28 cellular contexts compared by ENCODE assay signal in the genomic region with DNA sequence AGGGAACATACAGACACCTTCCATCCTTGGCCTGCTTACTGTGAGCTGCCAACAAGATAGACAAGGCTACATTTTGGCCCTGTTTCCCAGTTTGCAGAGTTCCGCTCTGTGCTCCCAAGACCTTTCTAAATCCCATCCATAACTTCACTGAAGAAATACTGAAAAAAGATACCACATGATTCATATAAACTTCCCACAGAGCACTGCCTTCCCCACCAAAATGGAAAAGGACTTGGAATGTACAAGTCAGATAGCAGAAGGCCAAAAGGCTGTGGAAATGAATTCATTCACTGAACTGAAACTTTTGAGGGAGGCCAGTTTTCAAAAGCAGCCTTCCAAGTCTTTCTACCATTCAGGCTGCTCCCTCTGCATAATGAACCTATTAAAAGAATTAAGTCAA. TPM values are rescaled to one million over a fixed set of nuclear protein-coding genes. Genes with fewer than 3 reads are reported as not detected.
"Had no signal": no experiment of that assay in that cellular context is flagged by ENCODE, and none has a peak within 500 bp of the region (broad histone marks: within the 10 kb centered on the region; RNA-seq: fewer than 3 reads in every experiment).

No MANE protein-coding gene starts in this region.

- H3K27ac ChIP-seq: brain microvascular endothelial cell, gastrocnemius medialis, parathyroid adenoma, thyroid gland, VCaP had no signal

- H3K79me2 ChIP-seq: parathyroid adenoma had no signal

- DNase-seq: activated CD4-positive, alpha-beta memory T cell treated with anti-CD3 and anti-CD28 coated beads, Interleukin-2, amount 10 ng/mL, durations not matched to agents 7 days and 5 days; activated CD4-positive, alpha-beta T cell treated with anti-CD3 and anti-CD28 coated beads, Interleukin-2, amount 10 ng/mL, durations not matched to agents 24 days and 14 days; activated CD8-positive, alpha-beta memory T cell treated with anti-CD3 and anti-CD28 coated beads, Interleukin-2, amount 10 ng/mL, durations not matched to agents 7 days and 5 days; activated effector memory CD4-positive, alpha-beta T cell treated with anti-CD3 and anti-CD28 coated beads, Interleukin-2, amount 50 U/mL, for 16 hours; activated naive CD4-positive, alpha-beta T cell treated with anti-CD3 and anti-CD28 coated beads, Interleukin-2, amount 10 ng/mL, durations not matched to agents 7 days and 5 days; activated naive CD8-positive, alpha-beta T cell treated with anti-CD3 and anti-CD28 coated beads, Interleukin-2, amount 50 U/mL, for 24 hours; activated T-cell treated with anti-CD3 and anti-CD28 coated beads for 4 hours; aorta; brain microvascular endothelial cell; caudate nucleus; dermis blood vessel endothelial cell; effector CD8-positive, alpha-beta T cell; gastrocnemius medialis; heart left ventricle; nucleus accumbens; stimulated activated CD4-positive, alpha-beta T cell treated with anti-CD3 and anti-CD28 coated beads, Interleukin-2, amount 100 ng/mL, for 48 hours; stimulated activated CD8-positive, alpha-beta memory T cell treated with anti-CD3 and anti-CD28 coated beads, Interleukin-4, amount 100 ng/mL, for 48 hours; stimulated activated naive B cell treated with anti-CD40 and anti-IgM and Interleukin-4, amounts not matched to agents 10 μg/mL and 1 μg/mL and 100 μg/mL, for 72 hours; thyroid gland had no signal

- H3K27me3 ChIP-seq: brain microvascular endothelial cell, gastrocnemius medialis, heart left ventricle, thyroid gland had no signal

- H3K9ac ChIP-seq: parathyroid adenoma had no signal

- H2AFZ ChIP-seq: parathyroid adenoma had no signal

- ATAC-seq: activated CD4-positive, CD25-positive, alpha-beta regulatory T cell treated with anti-CD3 and anti-CD28 coated beads, Interleukin-2, amount 50 U/mL, for 24 hours; activated CD8-positive, alpha-beta memory T cell treated with anti-CD3 and anti-CD28 coated beads, Interleukin-2, amount 10 ng/mL, durations not matched to agents 7 days and 5 days; activated naive CD8-positive, alpha-beta T cell treated with anti-CD3 and anti-CD28 coated beads, Interleukin-2, amount 50 U/mL, for 24 hours; gastrocnemius medialis; heart left ventricle; natural killer cell treated with Interleukin-12 subunit alpha and Interleukin-12 subunit beta and Interleukin-15 and Interleukin-18, amount 100 ng/mL, for 72 hours; sciatic nerve; SK-N-SH treated with all-trans-retinoic acid at 6 μM for 48 hours; stimulated activated naive B cell treated with anti-CD40 and anti-IgM and Interleukin-4, amounts not matched to agents 10 μg/mL and 1 μg/mL and 100 μg/mL, for 72 hours had no signal

- H3K9me3 Mint-ChIP-seq: activated CD4-positive, alpha-beta memory T cell treated with anti-CD3 and anti-CD28 coated beads, Interleukin-2, amount 10 ng/mL, durations not matched to agents 7 days and 5 days; activated CD4-positive, alpha-beta T cell treated with anti-CD3 and anti-CD28 coated beads, Interleukin-2, amount 10 ng/mL, durations not matched to agents 24 days and 14 days; activated naive CD4-positive, alpha-beta T cell treated with anti-CD3 and anti-CD28 coated beads, Interleukin-2, amount 10 ng/mL, durations not matched to agents 7 days and 5 days; activated naive CD8-positive, alpha-beta T cell treated with anti-CD3 and anti-CD28 coated beads, Interleukin-2, amount 50 U/mL, for 24 hours; stimulated activated naive B cell treated with anti-CD40 and anti-IgM and Interleukin-4, amounts not matched to agents 10 μg/mL and 1 μg/mL and 100 μg/mL, for 72 hours had no signal

- H3K27ac Mint-ChIP-seq: activated CD4-positive, alpha-beta memory T cell treated with anti-CD3 and anti-CD28 coated beads, Interleukin-2, amount 10 ng/mL, durations not matched to agents 7 days and 5 days; activated CD4-positive, alpha-beta T cell treated with anti-CD3 and anti-CD28 coated beads, Interleukin-2, amount 10 ng/mL, durations not matched to agents 24 days and 14 days; activated CD8-positive, alpha-beta memory T cell treated with anti-CD3 and anti-CD28 coated beads, Interleukin-2, amount 10 ng/mL, durations not matched to agents 7 days and 5 days; activated naive CD4-positive, alpha-beta T cell treated with anti-CD3 and anti-CD28 coated beads, Interleukin-2, amount 10 ng/mL, durations not matched to agents 7 days and 5 days; activated naive CD8-positive, alpha-beta T cell treated with anti-CD3 and anti-CD28 coated beads, Interleukin-2, amount 50 U/mL, for 24 hours; natural killer cell treated with Interleukin-12 subunit alpha and Interleukin-12 subunit beta and Interleukin-15 and Interleukin-18, amount 100 ng/mL, for 72 hours; stimulated activated naive B cell treated with anti-CD40 and anti-IgM and Interleukin-4, amounts not matched to agents 10 μg/mL and 1 μg/mL and 100 μg/mL, for 72 hours had no signal

- H3K9me3 ChIP-seq: gastrocnemius medialis, heart left ventricle, thyroid gland had no signal

- H3K4me1 Mint-ChIP-seq: activated CD4-positive, alpha-beta memory T cell treated with anti-CD3 and anti-CD28 coated beads, Interleukin-2, amount 10 ng/mL, durations not matched to agents 7 days and 5 days; activated CD4-positive, alpha-beta T cell treated with anti-CD3 and anti-CD28 coated beads, Interleukin-2, amount 10 ng/mL, durations not matched to agents 24 days and 14 days; activated CD8-positive, alpha-beta memory T cell treated with anti-CD3 and anti-CD28 coated beads, Interleukin-2, amount 10 ng/mL, durations not matched to agents 7 days and 5 days; activated naive CD4-positive, alpha-beta T cell treated with anti-CD3 and anti-CD28 coated beads, Interleukin-2, amount 10 ng/mL, durations not matched to agents 7 days and 5 days; activated naive CD8-positive, alpha-beta T cell treated with anti-CD3 and anti-CD28 coated beads, Interleukin-2, amount 50 U/mL, for 24 hours; stimulated activated naive B cell treated with anti-CD40 and anti-IgM and Interleukin-4, amounts not matched to agents 10 μg/mL and 1 μg/mL and 100 μg/mL, for 72 hours had no signal

- FAIRE-seq: keratinocyte had no signal

- H3K4me1 ChIP-seq: gastrocnemius medialis, heart left ventricle, parathyroid adenoma had no signal

- H3K36me3 ChIP-seq: brain microvascular endothelial cell, gastrocnemius medialis, heart left ventricle, thyroid gland had no signal

- H3K36me3 Mint-ChIP-seq: activated CD8-positive, alpha-beta memory T cell treated with anti-CD3 and anti-CD28 coated beads, Interleukin-2, amount 10 ng/mL, durations not matched to agents 7 days and 5 days; activated naive CD4-positive, alpha-beta T cell treated with anti-CD3 and anti-CD28 coated beads, Interleukin-2, amount 10 ng/mL, durations not matched to agents 7 days and 5 days; natural killer cell treated with Interleukin-12 subunit alpha and Interleukin-12 subunit beta and Interleukin-15 and Interleukin-18, amount 100 ng/mL, for 72 hours; stimulated activated naive B cell treated with anti-CD40 and anti-IgM and Interleukin-4, amounts not matched to agents 10 μg/mL and 1 μg/mL and 100 μg/mL, for 72 hours had no signal

- H3K27me3 Mint-ChIP-seq: activated CD4-positive, alpha-beta memory T cell treated with anti-CD3 and anti-CD28 coated beads, Interleukin-2, amount 10 ng/mL, durations not matched to agents 7 days and 5 days; activated CD4-positive, alpha-beta T cell treated with anti-CD3 and anti-CD28 coated beads, Interleukin-2, amount 10 ng/mL, durations not matched to agents 24 days and 14 days; activated CD8-positive, alpha-beta memory T cell treated with anti-CD3 and anti-CD28 coated beads, Interleukin-2, amount 10 ng/mL, durations not matched to agents 7 days and 5 days; activated naive CD4-positive, alpha-beta T cell treated with anti-CD3 and anti-CD28 coated beads, Interleukin-2, amount 10 ng/mL, durations not matched to agents 7 days and 5 days; activated naive CD8-positive, alpha-beta T cell treated with anti-CD3 and anti-CD28 coated beads, Interleukin-2, amount 50 U/mL, for 24 hours; natural killer cell treated with Interleukin-12 subunit alpha and Interleukin-12 subunit beta and Interleukin-15 and Interleukin-18, amount 100 ng/mL, for 72 hours had no signal

- H3K4me3 Mint-ChIP-seq: activated CD4-positive, alpha-beta memory T cell treated with anti-CD3 and anti-CD28 coated beads, Interleukin-2, amount 10 ng/mL, durations not matched to agents 7 days and 5 days; activated CD4-positive, alpha-beta T cell treated with anti-CD3 and anti-CD28 coated beads, Interleukin-2, amount 10 ng/mL, durations not matched to agents 24 days and 14 days; activated CD8-positive, alpha-beta memory T cell treated with anti-CD3 and anti-CD28 coated beads, Interleukin-2, amount 10 ng/mL, durations not matched to agents 7 days and 5 days; activated naive CD4-positive, alpha-beta T cell treated with anti-CD3 and anti-CD28 coated beads, Interleukin-2, amount 10 ng/mL, durations not matched to agents 7 days and 5 days; activated naive CD8-positive, alpha-beta T cell treated with anti-CD3 and anti-CD28 coated beads, Interleukin-2, amount 50 U/mL, for 24 hours; natural killer cell treated with Interleukin-12 subunit alpha and Interleukin-12 subunit beta and Interleukin-15 and Interleukin-18, amount 100 ng/mL, for 72 hours; stimulated activated naive B cell treated with anti-CD40 and anti-IgM and Interleukin-4, amounts not matched to agents 10 μg/mL and 1 μg/mL and 100 μg/mL, for 72 hours had no signal

- H3K4me3 ChIP-seq: gastrocnemius medialis, heart left ventricle, thyroid gland had no signal

RNA-seq across cellular contexts. Expression of a gene that starts 29.6 kb away (rescaled TPM):
- total RNA-seq: activated CD4-positive, alpha-beta memory T cell treated with anti-CD3 and anti-CD28 coated beads, Interleukin-2, amount 10 ng/mL, durations not matched to agents 7 days and 5 days; activated CD4-positive, alpha-beta T cell treated with anti-CD3 and anti-CD28 coated beads, Interleukin-2, amount 10 ng/mL, durations not matched to agents 24 days and 14 days; activated CD8-positive, alpha-beta memory T cell treated with anti-CD3 and anti-CD28 coated beads, Interleukin-2, amount 10 ng/mL, durations not matched to agents 7 days and 5 days; dermis blood vessel endothelial cell; lung microvascular endothelial cell; natural killer cell treated with Interleukin-12 subunit alpha and Interleukin-12 subunit beta and Interleukin-15 and Interleukin-18, amount 100 ng/mL, for 72 hours; T-helper 2 cell treated with Interferon-gamma antibody and Interleukin-4, amounts not matched to agents 100 ng/mL and 5 ng/mL, for 36 hours had no signal
- polyA plus RNA-seq: heart left ventricle, keratinocyte had no signal
